11 cellular contexts compared by ENCODE assay signal in the genomic region with DNA sequence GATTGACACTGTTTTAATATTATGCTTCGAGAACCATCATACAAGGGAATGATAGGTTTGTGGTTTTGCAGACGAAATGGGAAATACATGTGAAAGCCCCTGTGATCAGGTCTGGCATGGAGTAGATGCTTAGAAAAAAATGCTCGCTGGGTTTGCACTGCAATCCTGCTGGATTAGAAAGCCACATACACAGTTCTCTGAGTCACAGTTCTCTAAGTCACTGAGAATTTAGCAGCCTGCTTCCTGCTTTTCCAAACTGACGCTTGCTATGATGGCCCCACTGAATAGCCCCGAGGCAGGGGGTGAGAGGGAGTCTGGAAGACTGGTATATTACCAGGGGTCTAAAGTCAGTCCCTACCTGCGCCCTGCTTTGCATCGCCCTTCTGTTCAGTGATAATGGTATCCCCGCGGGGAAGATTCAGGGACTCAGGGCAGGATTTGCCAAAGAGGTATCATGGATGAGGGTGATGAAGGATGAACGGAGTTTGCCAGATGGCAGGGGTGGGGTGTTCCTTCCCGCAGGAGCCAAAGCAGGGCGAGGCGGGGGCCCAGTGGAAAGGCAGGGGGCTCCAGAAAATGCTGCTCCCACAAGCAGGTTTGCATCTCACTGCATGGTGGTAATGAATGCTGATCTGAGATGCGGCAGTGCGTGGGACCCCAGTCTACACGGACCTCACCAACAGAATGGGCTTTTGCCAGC.
DNase-seq lines count a peak whose midpoint lies in the region; ATAC-seq and TF ChIP-seq lines count a peak whose summit lies in the region.
"Had no signal": no experiment of that assay in that cellular context is flagged by ENCODE, and none has a peak within 500 bp of the region (broad histone marks: within the 10 kb centered on the region; RNA-seq: fewer than 3 reads in every experiment).

No MANE protein-coding gene starts in this region.

- TF ChIP-seq CTCF in adrenal gland (IDR thresholded peaks at IDR 0.05) (no peak), GM20000 (IDR thresholded peaks at IDR 0.05; ENCODE audit: extremely low read depth, missing control alignments) (no peak), BE2C (IDR thresholded peaks at IDR 0.05; ENCODE audit: low read depth, low read length) (no peak)

- H3K4me1 ChIP-seq in adrenal gland (replicated peaks in 1 of 2) (peaks cover 34 to 60% of the 10 kb centered on the region in 2 donors), right cardiac atrium (ENCODE audit: control insufficient read depth, insufficient read depth, low read length) (no peaks in the 10 kb centered on the region), BE2C (peaks cover 7% of the 10 kb centered on the region)

- no peaks in the 10 kb centered on the region for H3K9me3 ChIP-seq in adrenal gland (replicated peaks in 1 of 3)
- H3K9me3 ChIP-seq in right cardiac atrium (ENCODE audit: control insufficient read depth, low read length) = no peaks in the 10 kb centered on the region
- H3K9me3 ChIP-seq in BE2C = no peaks in the 10 kb centered on the region

- TF ChIP-seq POLR2A in adrenal gland (IDR thresholded peaks at IDR 0.05) = no peak

- no peak overlapping the region for H3K4me3 ChIP-seq in adrenal gland
- no peak overlapping the region for H3K4me3 ChIP-seq in right cardiac atrium (ENCODE audit: low read length)
- no peak overlapping the region for H3K4me3 ChIP-seq in BE2C (ENCODE audit: low read depth, low read length)
- H3K4me3 ChIP-seq: K562 had no signal

- intact Hi-C loops in adrenal gland (cut with DNase I) (no loop called here), right cardiac atrium (cut with DNase I) (no loop called here)

- H3K27ac ChIP-seq in adrenal gland (peak overlapping the region in 4 of 5 donors; percentile 72 to 96 (median 94)), right cardiac atrium (ENCODE audit: low read length) (peak overlapping the region; percentile 61)

- H3K36me3 ChIP-seq in adrenal gland (replicated peaks in 1 of 2) (no peaks in the 10 kb centered on the region), BE2C (no peaks in the 10 kb centered on the region)

- H3K27me3 ChIP-seq in adrenal gland (no peaks in the 10 kb centered on the region), right cardiac atrium (ENCODE audit: control insufficient read depth, insufficient read depth) (no peaks in the 10 kb centered on the region), BE2C (no peaks in the 10 kb centered on the region)

- ATAC-seq in right cardiac atrium (no peak), GM18519 (IDR thresholded peaks at IDR 0.05; ENCODE audit: low FRiP score, unreplicated experiment) (no peak)
- ATAC-seq: K562 had no signal

- WGBS in adrenal gland, 4 donors = 53 to 65% (median 61%) methylated on average over 10 to 16 of the region's 16 CpGs
- WGBS in right cardiac atrium = 62% methylated on average over 16 of the region's 16 CpGs

- DNase-seq in 8988T (peak; percentile 82), ELR (ENCODE audit: low read depth) (peak; percentile 89), adrenal gland (peak in 1 of 7 donors; percentile 32), right cardiac atrium (no peak), mesenteric fat pad (ENCODE audit: low spot score) (no peak), GM20000 (ENCODE audit: low spot score) (no peak), BE2C (no peak)
- DNase-seq: DMS53, head of caudate nucleus had no signal

Comparison
In these comparisons a context has a peak if more than half of its experiments do, and no peak if none do; other contexts are left out.
1. DNase-seq: peak in 8988T (single experiment) and ELR (single experiment); none in right cardiac atrium (0 of 3), mesenteric fat pad (single experiment), GM20000 (single experiment) and BE2C (single experiment).